16 cellular contexts compared by ENCODE assay signal in genomic region chr1:108141604-108142003, GRCh38. TPM values are rescaled to one million over a fixed set of nuclear protein-coding genes. Genes with fewer than 3 reads are reported as not detected.
DNase-seq lines count a peak whose midpoint lies in the region; ATAC-seq and TF ChIP-seq lines count a peak whose summit lies in the region.
"Had no signal": no experiment of that assay in that cellular context is flagged by ENCODE, and none has a peak within 500 bp of the region (broad histone marks: within the 10 kb centered on the region; RNA-seq: fewer than 3 reads in every experiment).

No MANE protein-coding gene starts in this region.

- H3K4me1 Mint-ChIP-seq in glutamatergic neuron (ENCODE audit: low read depth, unreplicated experiment): peaks cover 9% of the 10 kb centered on the region
- peaks cover 4% of the 10 kb centered on the region for H3K4me1 Mint-ChIP-seq in activated T-helper 2 cell treated with anti-CD3 and anti-CD28 coated beads, Interferon-gamma antibody, Interleukin-2, Interleukin-4, amounts not matched to agents 10 μg/mL and 5 μg/mL and 100 μg/mL, durations not matched to agents 14 hours and 24 hours and 36 hours (ENCODE audit: low read depth)
- H3K4me1 Mint-ChIP-seq: T-cell had no signal

- ATAC-seq in GM19328 (IDR thresholded peaks at IDR 0.05; ENCODE audit: unreplicated experiment) (no peak), GM18870 (IDR thresholded peaks at IDR 0.05; ENCODE audit: unreplicated experiment) (no peak), GM18520 (IDR thresholded peaks at IDR 0.05; ENCODE audit: unreplicated experiment) (no peak)
- ATAC-seq: T-cell had no signal

- in situ Hi-C loops in astrocyte of the spinal cord (cut with HindIII; ENCODE audit: low sequenced_read_pairs): no loop called here

- no peak overlapping the region for H3K4me3 ChIP-seq in astrocyte of the spinal cord (ENCODE audit: low read depth, low read length)
- H3K4me3 ChIP-seq: skin epidermis had no signal

- TF ChIP-seq CTCF in astrocyte of the spinal cord (IDR thresholded peaks at IDR 0.05; ENCODE audit: low read depth, low read length) (no peak), glutamatergic neuron (IDR thresholded peaks at IDR 0.05; ENCODE audit: partially characterized antibody, unreplicated experiment) (no peak)

- intact Hi-C loops in activated T-helper 2 cell treated with anti-CD3 and anti-CD28 coated beads, Interferon-gamma antibody, Interleukin-2, Interleukin-4, amounts not matched to agents 10 μg/mL and 5 μg/mL and 100 μg/mL, durations not matched to agents 14 hours and 24 hours and 36 hours (cut with micrococcal nuclease): no loop called here

- peaks cover 8% of the 10 kb centered on the region for H3K27me3 Mint-ChIP-seq in glutamatergic neuron (ENCODE audit: unreplicated experiment)
- H3K27me3 Mint-ChIP-seq in activated T-helper 2 cell treated with anti-CD3 and anti-CD28 coated beads, Interferon-gamma antibody, Interleukin-2, Interleukin-4, amounts not matched to agents 10 μg/mL and 5 μg/mL and 100 μg/mL, durations not matched to agents 14 hours and 24 hours and 36 hours (ENCODE audit: low read depth): no peaks in the 10 kb centered on the region
- H3K27me3 Mint-ChIP-seq: activated naive CD8-positive, alpha-beta T cell treated with anti-CD3 and anti-CD28 coated beads, Interleukin-2, amount 10 ng/mL, durations not matched to agents 7 days and 5 days; IgD-negative memory B cell; T-cell had no signal

- DNase-seq in CD1c-positive myeloid dendritic cell (ENCODE audit: extremely low spot score): peak; percentile 88
- peak; percentile 95 for DNase-seq in MV-4-11 (lab: John Stamatoyannopoulos, UW)
- peak; percentile 32 for DNase-seq in astrocyte of the spinal cord (ENCODE audit: low read depth, low spot score)
- no peak for DNase-seq in glutamatergic neuron
- DNase-seq in activated T-helper 2 cell treated with anti-CD3 and anti-CD28 coated beads, Interferon-gamma antibody, Interleukin-2, Interleukin-4, amounts not matched to agents 10 μg/mL and 5 μg/mL and 100 μg/mL, durations not matched to agents 14 hours and 24 hours and 36 hours (ENCODE audit: low spot score): no peak
- DNase-seq: activated CD4-positive, CD25-positive, alpha-beta regulatory T cell; activated naive CD8-positive, alpha-beta T cell treated with anti-CD3 and anti-CD28 coated beads, Interleukin-2, amount 10 ng/mL, durations not matched to agents 7 days and 5 days; Caco-2; cortex of kidney; NCI-H1417 treated with DMSO at 0.1 percent for 48 hours; T-cell had no signal

- H3K4me3 Mint-ChIP-seq in glutamatergic neuron (ENCODE audit: unreplicated experiment): no peak overlapping the region
- H3K4me3 Mint-ChIP-seq in activated T-helper 2 cell treated with anti-CD3 and anti-CD28 coated beads, Interferon-gamma antibody, Interleukin-2, Interleukin-4, amounts not matched to agents 10 μg/mL and 5 μg/mL and 100 μg/mL, durations not matched to agents 14 hours and 24 hours and 36 hours (ENCODE audit: low read depth): no peak overlapping the region
- H3K4me3 Mint-ChIP-seq: activated naive CD8-positive, alpha-beta T cell treated with anti-CD3 and anti-CD28 coated beads, Interleukin-2, amount 10 ng/mL, durations not matched to agents 7 days and 5 days; IgD-negative memory B cell; T-cell had no signal

- H3K27ac Mint-ChIP-seq in glutamatergic neuron (ENCODE audit: unreplicated experiment): peak overlapping the region; percentile 40
- H3K27ac Mint-ChIP-seq in activated T-helper 2 cell treated with anti-CD3 and anti-CD28 coated beads, Interferon-gamma antibody, Interleukin-2, Interleukin-4, amounts not matched to agents 10 μg/mL and 5 μg/mL and 100 μg/mL, durations not matched to agents 14 hours and 24 hours and 36 hours: no peak overlapping the region
- H3K27ac Mint-ChIP-seq: activated naive CD8-positive, alpha-beta T cell treated with anti-CD3 and anti-CD28 coated beads, Interleukin-2, amount 10 ng/mL, durations not matched to agents 7 days and 5 days; IgD-negative memory B cell; T-cell had no signal

- H3K36me3 Mint-ChIP-seq in glutamatergic neuron (ENCODE audit: unreplicated experiment): peaks cover 24% of the 10 kb centered on the region
- H3K36me3 Mint-ChIP-seq in activated T-helper 2 cell treated with anti-CD3 and anti-CD28 coated beads, Interferon-gamma antibody, Interleukin-2, Interleukin-4, amounts not matched to agents 10 μg/mL and 5 μg/mL and 100 μg/mL, durations not matched to agents 14 hours and 24 hours and 36 hours (ENCODE audit: low read depth): peaks cover 65% of the 10 kb centered on the region

- peaks cover 6% of the 10 kb centered on the region for H3K9me3 Mint-ChIP-seq in glutamatergic neuron (ENCODE audit: unreplicated experiment)
- H3K9me3 Mint-ChIP-seq in activated T-helper 2 cell treated with anti-CD3 and anti-CD28 coated beads, Interferon-gamma antibody, Interleukin-2, Interleukin-4, amounts not matched to agents 10 μg/mL and 5 μg/mL and 100 μg/mL, durations not matched to agents 14 hours and 24 hours and 36 hours: peaks cover 3% of the 10 kb centered on the region

RNA-seq across cellular contexts. Expression of gene SLC25A24, which starts 58.5 kb away (rescaled TPM):
- total RNA-seq in glutamatergic neuron (ENCODE audit: unreplicated experiment): 55.3 TPM
- total RNA-seq in activated T-helper 2 cell treated with anti-CD3 and anti-CD28 coated beads, Interferon-gamma antibody, Interleukin-2, Interleukin-4, amounts not matched to agents 10 μg/mL and 5 μg/mL and 100 μg/mL, durations not matched to agents 14 hours and 24 hours and 36 hours: 27.5 and 28.0 TPM in 2 replicates

Comparison
In these comparisons a context has a peak if more than half of its experiments do, and no peak if none do; other contexts are left out.
1. DNase-seq: peak in CD1c-positive myeloid dendritic cell (single experiment), MV-4-11 (single experiment) and astrocyte of the spinal cord (single experiment); none in glutamatergic neuron (single experiment) and activated T-helper 2 cell treated with anti-CD3 and anti-CD28 coated beads, Interferon-gamma antibody, Interleukin-2, Interleukin-4, amounts not matched to agents 10 μg/mL and 5 μg/mL and 100 μg/mL, durations not matched to agents 14 hours and 24 hours and 36 hours (single experiment).